1 cellular context compared by ENCODE assay signal in the genomic region with DNA sequence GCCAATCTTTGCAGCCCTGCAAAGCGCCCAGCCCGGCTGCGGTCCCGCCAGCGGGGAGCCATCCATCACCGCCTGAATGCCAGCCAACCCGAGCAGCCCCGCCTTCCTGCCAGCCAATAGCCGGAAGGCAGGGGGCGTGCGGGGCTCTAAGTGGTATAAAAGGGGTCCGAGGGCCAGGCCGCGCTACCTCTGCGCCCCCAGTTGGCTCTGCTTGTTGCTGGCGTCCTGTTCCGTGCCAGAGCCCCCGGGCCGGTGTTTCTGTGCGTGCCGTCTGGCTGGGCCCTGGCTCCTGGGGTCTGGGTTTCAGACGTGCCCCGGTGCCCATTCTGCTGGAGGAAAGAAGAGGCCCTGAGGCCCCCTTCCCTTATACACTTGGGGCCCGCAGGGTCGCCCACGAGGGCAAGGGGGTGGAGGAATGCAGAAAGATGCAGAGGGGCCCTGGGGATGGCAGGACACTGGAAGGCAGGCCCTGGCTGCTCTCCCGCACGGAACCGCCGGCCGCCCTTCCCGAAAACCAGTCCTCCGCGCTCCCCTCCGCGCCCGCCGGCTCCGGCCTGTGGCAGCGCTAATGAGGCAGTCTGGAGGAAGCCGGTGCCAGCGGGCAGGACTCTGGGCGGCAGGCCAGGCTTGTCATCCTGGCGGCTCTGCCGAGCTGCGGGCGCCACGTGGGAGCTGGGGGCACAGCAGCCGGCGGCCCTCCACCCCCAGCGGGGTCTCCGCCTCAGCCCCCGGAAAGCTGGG.
TF ChIP-seq lines count a peak whose summit lies in the region.

No MANE protein-coding gene starts in this region.

TF ChIP-seq in A549, 52 proteins besides CTCF, POLR2A, EP300 and RAD21 (continued from another document):
- TF ChIP-seq ATOH8 (CRISPR knock-in tag; IDR thresholded peaks at IDR 0.05; ENCODE audit: low read depth), result no peak
- TF ChIP-seq HOXB13 (CRISPR knock-in tag; IDR thresholded peaks at IDR 0.05; ENCODE audit: low read depth), result no peak
- no peak for TF ChIP-seq FOSL2 (IDR thresholded peaks at IDR 0.05)
- 0 out of 2 replicates have a peak, but pooled peaks have one; percentile 18 for TF ChIP-seq FOSL2 (CRISPR knock-in tag; IDR thresholded peaks at IDR 0.05)
- 0 out of 2 replicates have a peak, but pooled peaks have one; percentile 20 for TF ChIP-seq EHF (CRISPR knock-in tag; IDR thresholded peaks at IDR 0.05)
- TF ChIP-seq HES2 (IDR thresholded peaks at IDR 0.05), result no peak
- no peak; the same call in 1 of the 2 replicates for TF ChIP-seq TP53 (CRISPR knock-in tag; IDR thresholded peaks at IDR 0.05)
- TF ChIP-seq CHD2 (IDR thresholded peaks at IDR 0.05; ENCODE audit: low read length, partially characterized antibody), result no peak
- TF ChIP-seq FOSB (CRISPR knock-in tag; IDR thresholded peaks at IDR 0.05), result no peak
- TF ChIP-seq SMC3 (IDR thresholded peaks at IDR 0.05), result no peak; the same call in 2 of the 3 replicates
- TF ChIP-seq HOXB5 (CRISPR knock-in tag; IDR thresholded peaks at IDR 0.05), result peak; percentile 100
- no peak for TF ChIP-seq ESRRA (IDR thresholded peaks at IDR 0.05; ENCODE audit: borderline replicate concordance, low read length)
- TF ChIP-seq PBX3 (IDR thresholded peaks at IDR 0.05), result peak; percentile 91
- TF ChIP-seq NR3C1 (IDR thresholded peaks at IDR 0.05), result no peak
- no peak for TF ChIP-seq NPAS2 (CRISPR knock-in tag; IDR thresholded peaks at IDR 0.05; ENCODE audit: borderline replicate concordance)
- no peak for TF ChIP-seq POLR2AphosphoS2 (conservative IDR thresholded peaks at IDR 0.05; ENCODE audit: low read length)
- TF ChIP-seq HEYL (CRISPR knock-in tag; IDR thresholded peaks at IDR 0.05), result no peak
- TF ChIP-seq ZFP36 (IDR thresholded peaks at IDR 0.05; ENCODE audit: borderline replicate concordance, partially characterized antibody), result no peak
- no peak for TF ChIP-seq HMGXB4 (CRISPR knock-in tag; IDR thresholded peaks at IDR 0.05; ENCODE audit: borderline replicate concordance)
- no peak for TF ChIP-seq ZNF302 (CRISPR knock-in tag; IDR thresholded peaks at IDR 0.05)
- TF ChIP-seq MAX (IDR thresholded peaks at IDR 0.05), result peak; percentile 94
- TF ChIP-seq TFCP2L1 (CRISPR knock-in tag; IDR thresholded peaks at IDR 0.05), result no peak
- TF ChIP-seq RFX5 (IDR thresholded peaks at IDR 0.05), result no peak
- no peak for TF ChIP-seq CBX2 (IDR thresholded peaks at IDR 0.05; ENCODE audit: borderline replicate concordance, low read depth)
- TF ChIP-seq MYC (IDR thresholded peaks at IDR 0.05; ENCODE audit: borderline replicate concordance, low read length), result peak; percentile 91; the same call in 1 of the 2 replicates
- TF ChIP-seq BHLHE40 (IDR thresholded peaks at IDR 0.05; ENCODE audit: low read depth, low read length), result no peak
- TF ChIP-seq KDM5A (IDR thresholded peaks at IDR 0.05), result no peak
- peak; percentile 86 for TF ChIP-seq E2F6 (IDR thresholded peaks at IDR 0.05; ENCODE audit: borderline replicate concordance, low read depth)
- TF ChIP-seq JUNB (IDR thresholded peaks at IDR 0.05), result no peak
- TF ChIP-seq ELK1 (IDR thresholded peaks at IDR 0.05; ENCODE audit: low read depth, low read length), result no peak
- no peak for TF ChIP-seq CBX8 (IDR thresholded peaks at IDR 0.05)
- no peak for TF ChIP-seq HOXA7 (CRISPR knock-in tag; IDR thresholded peaks at IDR 0.05)
- no peak for TF ChIP-seq HDAC2 (IDR thresholded peaks at IDR 0.05)
- no peak for TF ChIP-seq RNF2 (IDR thresholded peaks at IDR 0.05; ENCODE audit: borderline replicate concordance, low read depth)
- no peak for TF ChIP-seq SREBF2 (IDR thresholded peaks at IDR 0.05)
- TF ChIP-seq CHD4 (IDR thresholded peaks at IDR 0.05; ENCODE audit: borderline replicate concordance), result no peak
- TF ChIP-seq KDM1A (IDR thresholded peaks at IDR 0.05; ENCODE audit: low read depth), result no peak
- peak; percentile 87; the same call in 2 of the 3 replicates for TF ChIP-seq BCL3 (IDR thresholded peaks at IDR 0.05)
- no peak for TF ChIP-seq REST (IDR thresholded peaks at IDR 0.05)
- TF ChIP-seq EHMT2 (IDR thresholded peaks at IDR 0.05; ENCODE audit: low read depth), result no peak
TF ChIP-seq in A549: peak in this region for 11.
